1 cellular context compared by ENCODE assay signal in the genomic region with DNA sequence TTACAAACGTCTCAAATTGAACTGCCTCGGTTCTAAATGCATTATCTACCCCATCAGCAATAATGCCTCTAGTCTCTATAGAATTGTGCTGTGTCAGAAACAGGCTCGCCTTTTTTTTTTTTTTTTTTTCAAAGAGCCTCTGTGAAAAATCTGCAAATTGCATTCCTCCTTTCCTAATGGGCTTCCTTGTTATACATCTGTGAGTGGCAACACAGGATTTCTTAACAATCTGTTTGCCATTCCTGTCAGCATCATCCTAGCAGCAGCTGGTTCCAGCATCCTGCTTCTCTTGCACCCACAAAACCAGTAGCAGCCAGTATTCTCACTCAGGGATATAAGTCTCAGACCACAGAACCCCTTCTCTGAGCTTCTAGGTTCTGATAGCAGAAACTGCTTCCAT.
TF ChIP-seq lines count a peak whose summit lies in the region.

No MANE protein-coding gene starts in this region.

TF ChIP-seq in IMR-90, 13 proteins besides CTCF, POLR2A, EP300 and RAD21:
- TF ChIP-seq, protein P1, sequence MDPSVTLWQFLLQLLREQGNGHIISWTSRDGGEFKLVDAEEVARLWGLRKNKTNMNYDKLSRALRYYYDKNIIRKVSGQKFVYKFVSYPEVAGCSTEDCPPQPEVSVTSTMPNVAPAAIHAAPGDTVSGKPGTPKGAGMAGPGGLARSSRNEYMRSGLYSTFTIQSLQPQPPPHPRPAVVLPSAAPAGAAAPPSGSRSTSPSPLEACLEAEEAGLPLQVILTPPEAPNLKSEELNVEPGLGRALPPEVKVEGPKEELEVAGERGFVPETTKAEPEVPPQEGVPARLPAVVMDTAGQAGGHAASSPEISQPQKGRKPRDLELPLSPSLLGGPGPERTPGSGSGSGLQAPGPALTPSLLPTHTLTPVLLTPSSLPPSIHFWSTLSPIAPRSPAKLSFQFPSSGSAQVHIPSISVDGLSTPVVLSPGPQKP (IDR thresholded peaks at IDR 0.05; ENCODE audit: borderline replicate concordance, low read depth, low read length) = no peak
- TF ChIP-seq RFX5 (IDR thresholded peaks at IDR 0.05; ENCODE audit: low read depth, low read length) (no peak), MXI1 (IDR thresholded peaks at IDR 0.05; ENCODE audit: borderline replicate concordance, low read depth, low read length) (no peak), NFE2L2 (IDR thresholded peaks at IDR 0.05; ENCODE audit: low read depth, low read length) (no peak), FOS (IDR thresholded peaks at IDR 0.05; ENCODE audit: low read depth, low read length) (no peak), MAZ (IDR thresholded peaks at IDR 0.05; ENCODE audit: borderline replicate concordance, low read depth, low read length) (no peak), CHD1 (IDR thresholded peaks at IDR 0.05; ENCODE audit: low read depth, low read length) (no peak), RCOR1 (IDR thresholded peaks at IDR 0.05; ENCODE audit: insufficient replicate concordance, low read length) (no peak), CEBPB (IDR thresholded peaks at IDR 0.05; ENCODE audit: low read depth, low read length) (no peak), MAFK (IDR thresholded peaks at IDR 0.05; ENCODE audit: low read depth, low read length) (no peak), BHLHE40 (IDR thresholded peaks at IDR 0.05; ENCODE audit: low read depth, low read length) (no peak), SMC3 (IDR thresholded peaks at IDR 0.05; ENCODE audit: low read depth, low read length) (no peak)
- TF ChIP-seq, protein P2, sequence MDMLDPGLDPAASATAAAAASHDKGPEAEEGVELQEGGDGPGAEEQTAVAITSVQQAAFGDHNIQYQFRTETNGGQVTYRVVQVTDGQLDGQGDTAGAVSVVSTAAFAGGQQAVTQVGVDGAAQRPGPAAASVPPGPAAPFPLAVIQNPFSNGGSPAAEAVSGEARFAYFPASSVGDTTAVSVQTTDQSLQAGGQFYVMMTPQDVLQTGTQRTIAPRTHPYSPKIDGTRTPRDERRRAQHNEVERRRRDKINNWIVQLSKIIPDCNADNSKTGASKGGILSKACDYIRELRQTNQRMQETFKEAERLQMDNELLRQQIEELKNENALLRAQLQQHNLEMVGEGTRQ (IDR thresholded peaks at IDR 0.05; ENCODE audit: low read depth, low read length) = no peak
